1 cellular context compared by ENCODE assay signal in the genomic region with DNA sequence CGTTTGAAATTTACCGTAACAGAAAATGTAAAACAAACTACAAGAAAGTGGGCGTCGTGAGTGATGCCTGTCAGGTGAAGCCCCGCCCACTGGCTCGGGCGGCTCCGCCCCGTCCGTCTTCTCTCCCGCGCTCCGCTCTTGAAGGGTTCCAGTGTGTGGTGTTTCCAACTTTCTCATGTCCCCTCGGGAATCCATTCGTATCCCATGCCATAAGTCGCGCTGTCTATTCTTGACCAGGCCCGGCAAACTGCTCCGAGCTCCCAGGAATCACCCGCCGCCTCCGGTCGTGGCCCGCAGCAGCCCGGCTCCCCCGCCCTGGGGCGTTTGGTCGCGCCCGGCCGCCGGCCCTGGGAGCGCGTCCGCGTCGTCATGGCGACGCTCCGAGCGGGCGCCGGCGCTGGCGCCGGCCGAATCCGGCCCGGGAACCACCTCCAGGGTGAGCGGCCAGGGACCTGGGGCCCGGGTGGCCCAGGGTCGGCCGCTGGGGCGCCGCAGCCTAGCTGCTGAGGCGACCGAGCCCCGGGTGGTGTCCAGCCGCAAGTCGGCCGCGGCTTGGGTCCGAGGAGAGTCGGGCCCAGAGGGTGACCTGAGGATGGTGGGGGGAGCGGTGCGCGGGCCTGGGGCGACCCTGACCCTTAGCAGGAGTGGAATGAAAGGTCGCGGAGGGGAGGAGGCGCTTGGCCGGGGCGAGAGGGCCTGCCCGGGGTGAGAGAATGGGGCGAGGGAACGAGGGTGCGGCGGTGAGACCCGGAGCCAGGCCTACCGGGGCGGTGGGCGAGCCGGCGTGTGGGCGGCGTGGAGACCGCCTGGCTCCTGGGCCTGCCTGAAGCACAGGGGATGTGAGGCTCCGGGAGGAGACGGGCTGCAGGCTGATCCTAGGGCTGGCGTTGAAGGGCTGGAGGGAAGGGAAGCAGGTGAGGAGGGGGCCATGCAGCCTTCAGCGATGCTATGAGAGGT.
A peak's percentile ranks its signal among the peaks of the same experiment; 100 is the strongest.
TF ChIP-seq lines count a peak whose summit lies in the region.

A gene (plus strand): TSS at position 375 of the 957 bp plus-strand sequence. CDS start 1,683 bp downstream, outside the sequence.

TF ChIP-seq in HepG2, 621 proteins besides CTCF, POLR2A, EP300 and RAD21 (continued from another document and continues in another):
- TF ChIP-seq, protein P1, sequence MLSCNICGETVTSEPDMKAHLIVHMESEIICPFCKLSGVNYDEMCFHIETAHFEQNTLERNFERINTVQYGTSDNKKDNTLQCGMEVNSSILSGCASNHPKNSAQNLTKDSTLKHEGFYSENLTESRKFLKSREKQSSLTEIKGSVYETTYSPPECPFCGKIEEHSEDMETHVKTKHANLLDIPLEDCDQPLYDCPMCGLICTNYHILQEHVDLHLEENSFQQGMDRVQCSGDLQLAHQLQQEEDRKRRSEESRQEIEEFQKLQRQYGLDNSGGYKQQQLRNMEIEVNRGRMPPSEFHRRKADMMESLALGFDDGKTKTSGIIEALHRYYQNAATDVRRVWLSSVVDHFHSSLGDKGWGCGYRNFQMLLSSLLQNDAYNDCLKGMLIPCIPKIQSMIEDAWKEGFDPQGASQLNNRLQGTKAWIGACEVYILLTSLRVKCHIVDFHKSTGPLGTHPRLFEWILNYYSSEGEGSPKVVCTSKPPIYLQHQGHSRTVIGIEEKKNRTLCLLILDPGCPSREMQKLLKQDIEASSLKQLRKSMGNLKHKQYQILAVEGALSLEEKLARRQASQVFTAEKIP (CRISPR knock-in tag; IDR thresholded peaks at IDR 0.05; ENCODE audit: borderline replicate concordance): no peak
- TF ChIP-seq THYN1 (CRISPR knock-in tag; IDR thresholded peaks at IDR 0.05; ENCODE audit: borderline replicate concordance, low read depth) (no peak), KDM1A (CRISPR knock-in tag; IDR thresholded peaks at IDR 0.05) (no peak), MAF1 (CRISPR knock-in tag; IDR thresholded peaks at IDR 0.05; ENCODE audit: borderline replicate concordance) (no peak), SATB2 (CRISPR knock-in tag; IDR thresholded peaks at IDR 0.05) (no peak), FOSL1 (CRISPR knock-in tag; IDR thresholded peaks at IDR 0.05; ENCODE audit: borderline replicate concordance) (peak; percentile 31; the same call in 1 of the 2 replicates), CAMTA2 (CRISPR knock-in tag; IDR thresholded peaks at IDR 0.05; ENCODE audit: borderline replicate concordance) (no peak), MIXL1 (CRISPR knock-in tag; IDR thresholded peaks at IDR 0.05) (no peak), ZNF234 (CRISPR knock-in tag; conservative IDR thresholded peaks at IDR 0.05) (no peak), FOXK1 (CRISPR knock-in tag; IDR thresholded peaks at IDR 0.05; ENCODE audit: borderline replicate concordance, low read depth) (no peak; the same call in 1 of the 2 replicates), ZNF329 (CRISPR knock-in tag; IDR thresholded peaks at IDR 0.05; ENCODE audit: low read depth) (peak; percentile 67; the same call in 1 of the 2 replicates), ZBTB8A (CRISPR knock-in tag; IDR thresholded peaks at IDR 0.05; ENCODE audit: borderline replicate concordance, low read depth) (no peak), XRCC5 (optimal IDR thresholded peaks at IDR 0.05; ENCODE audit: low read length) (peak; percentile 65), PTBP1 (IDR thresholded peaks at IDR 0.05; ENCODE audit: low read depth, low read length, poor library complexity, severe bottlenecking) (no peak), SNAI1 (CRISPR knock-in tag; IDR thresholded peaks at IDR 0.05; ENCODE audit: borderline replicate concordance) (no peak), REL (CRISPR knock-in tag; conservative IDR thresholded peaks at IDR 0.05) (no peak), ZNF496 (CRISPR knock-in tag; IDR thresholded peaks at IDR 0.05; ENCODE audit: insufficient replicate concordance) (no peak), DR1 (CRISPR knock-in tag; IDR thresholded peaks at IDR 0.05) (no peak; the same call in 1 of the 2 replicates), ZNF83 (CRISPR knock-in tag; IDR thresholded peaks at IDR 0.05; ENCODE audit: borderline replicate concordance) (no peak), RELA (CRISPR knock-in tag; IDR thresholded peaks at IDR 0.05) (no peak), MZF1 (CRISPR knock-in tag; IDR thresholded peaks at IDR 0.05; ENCODE audit: borderline replicate concordance) (no peak), MBD4 (IDR thresholded peaks at IDR 0.05; ENCODE audit: borderline replicate concordance, low read length) (no peak), JUNB (CRISPR knock-in tag; IDR thresholded peaks at IDR 0.05; ENCODE audit: borderline replicate concordance) (no peak), ZNF780A (CRISPR knock-in tag; IDR thresholded peaks at IDR 0.05) (no peak)
- TF ChIP-seq, protein P2, sequence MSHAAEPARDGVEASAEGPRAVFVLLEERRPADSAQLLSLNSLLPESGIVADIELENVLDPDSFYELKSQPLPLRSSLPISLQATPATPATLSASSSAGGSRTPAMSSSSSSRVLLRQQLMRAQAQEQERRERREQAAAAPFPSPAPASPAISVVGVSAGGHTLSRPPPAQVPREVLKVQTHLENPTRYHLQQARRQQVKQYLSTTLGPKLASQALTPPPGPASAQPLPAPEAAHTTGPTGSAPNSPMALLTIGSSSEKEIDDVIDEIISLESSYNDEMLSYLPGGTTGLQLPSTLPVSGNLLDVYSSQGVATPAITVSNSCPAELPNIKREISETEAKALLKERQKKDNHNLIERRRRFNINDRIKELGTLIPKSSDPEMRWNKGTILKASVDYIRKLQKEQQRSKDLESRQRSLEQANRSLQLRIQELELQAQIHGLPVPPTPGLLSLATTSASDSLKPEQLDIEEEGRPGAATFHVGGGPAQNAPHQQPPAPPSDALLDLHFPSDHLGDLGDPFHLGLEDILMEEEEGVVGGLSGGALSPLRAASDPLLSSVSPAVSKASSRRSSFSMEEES (CRISPR knock-in tag; IDR thresholded peaks at IDR 0.05): 0 out of 2 replicates have a peak, but pooled peaks have one; percentile 17
- TF ChIP-seq, protein P3, sequence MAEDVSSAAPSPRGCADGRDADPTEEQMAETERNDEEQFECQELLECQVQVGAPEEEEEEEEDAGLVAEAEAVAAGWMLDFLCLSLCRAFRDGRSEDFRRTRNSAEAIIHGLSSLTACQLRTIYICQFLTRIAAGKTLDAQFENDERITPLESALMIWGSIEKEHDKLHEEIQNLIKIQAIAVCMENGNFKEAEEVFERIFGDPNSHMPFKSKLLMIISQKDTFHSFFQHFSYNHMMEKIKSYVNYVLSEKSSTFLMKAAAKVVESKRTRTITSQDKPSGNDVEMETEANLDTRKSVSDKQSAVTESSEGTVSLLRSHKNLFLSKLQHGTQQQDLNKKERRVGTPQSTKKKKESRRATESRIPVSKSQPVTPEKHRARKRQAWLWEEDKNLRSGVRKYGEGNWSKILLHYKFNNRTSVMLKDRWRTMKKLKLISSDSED (CRISPR knock-in tag; IDR thresholded peaks at IDR 0.05): no peak
- TF ChIP-seq, protein P4, sequence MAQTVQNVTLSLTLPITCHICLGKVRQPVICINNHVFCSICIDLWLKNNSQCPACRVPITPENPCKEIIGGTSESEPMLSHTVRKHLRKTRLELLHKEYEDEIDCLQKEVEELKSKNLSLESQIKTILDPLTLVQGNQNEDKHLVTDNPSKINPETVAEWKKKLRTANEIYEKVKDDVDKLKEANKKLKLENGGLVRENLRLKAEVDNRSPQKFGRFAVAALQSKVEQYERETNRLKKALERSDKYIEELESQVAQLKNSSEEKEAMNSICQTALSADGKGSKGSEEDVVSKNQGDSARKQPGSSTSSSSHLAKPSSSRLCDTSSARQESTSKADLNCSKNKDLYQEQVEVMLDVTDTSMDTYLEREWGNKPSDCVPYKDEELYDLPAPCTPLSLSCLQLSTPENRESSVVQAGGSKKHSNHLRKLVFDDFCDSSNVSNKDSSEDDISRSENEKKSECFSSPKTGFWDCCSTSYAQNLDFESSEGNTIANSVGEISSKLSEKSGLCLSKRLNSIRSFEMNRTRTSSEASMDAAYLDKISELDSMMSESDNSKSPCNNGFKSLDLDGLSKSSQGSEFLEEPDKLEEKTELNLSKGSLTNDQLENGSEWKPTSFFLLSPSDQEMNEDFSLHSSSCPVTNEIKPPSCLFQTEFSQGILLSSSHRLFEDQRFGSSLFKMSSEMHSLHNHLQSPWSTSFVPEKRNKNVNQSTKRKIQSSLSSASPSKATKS (CRISPR knock-in tag; IDR thresholded peaks at IDR 0.05): no peak
- TF ChIP-seq, protein P5, sequence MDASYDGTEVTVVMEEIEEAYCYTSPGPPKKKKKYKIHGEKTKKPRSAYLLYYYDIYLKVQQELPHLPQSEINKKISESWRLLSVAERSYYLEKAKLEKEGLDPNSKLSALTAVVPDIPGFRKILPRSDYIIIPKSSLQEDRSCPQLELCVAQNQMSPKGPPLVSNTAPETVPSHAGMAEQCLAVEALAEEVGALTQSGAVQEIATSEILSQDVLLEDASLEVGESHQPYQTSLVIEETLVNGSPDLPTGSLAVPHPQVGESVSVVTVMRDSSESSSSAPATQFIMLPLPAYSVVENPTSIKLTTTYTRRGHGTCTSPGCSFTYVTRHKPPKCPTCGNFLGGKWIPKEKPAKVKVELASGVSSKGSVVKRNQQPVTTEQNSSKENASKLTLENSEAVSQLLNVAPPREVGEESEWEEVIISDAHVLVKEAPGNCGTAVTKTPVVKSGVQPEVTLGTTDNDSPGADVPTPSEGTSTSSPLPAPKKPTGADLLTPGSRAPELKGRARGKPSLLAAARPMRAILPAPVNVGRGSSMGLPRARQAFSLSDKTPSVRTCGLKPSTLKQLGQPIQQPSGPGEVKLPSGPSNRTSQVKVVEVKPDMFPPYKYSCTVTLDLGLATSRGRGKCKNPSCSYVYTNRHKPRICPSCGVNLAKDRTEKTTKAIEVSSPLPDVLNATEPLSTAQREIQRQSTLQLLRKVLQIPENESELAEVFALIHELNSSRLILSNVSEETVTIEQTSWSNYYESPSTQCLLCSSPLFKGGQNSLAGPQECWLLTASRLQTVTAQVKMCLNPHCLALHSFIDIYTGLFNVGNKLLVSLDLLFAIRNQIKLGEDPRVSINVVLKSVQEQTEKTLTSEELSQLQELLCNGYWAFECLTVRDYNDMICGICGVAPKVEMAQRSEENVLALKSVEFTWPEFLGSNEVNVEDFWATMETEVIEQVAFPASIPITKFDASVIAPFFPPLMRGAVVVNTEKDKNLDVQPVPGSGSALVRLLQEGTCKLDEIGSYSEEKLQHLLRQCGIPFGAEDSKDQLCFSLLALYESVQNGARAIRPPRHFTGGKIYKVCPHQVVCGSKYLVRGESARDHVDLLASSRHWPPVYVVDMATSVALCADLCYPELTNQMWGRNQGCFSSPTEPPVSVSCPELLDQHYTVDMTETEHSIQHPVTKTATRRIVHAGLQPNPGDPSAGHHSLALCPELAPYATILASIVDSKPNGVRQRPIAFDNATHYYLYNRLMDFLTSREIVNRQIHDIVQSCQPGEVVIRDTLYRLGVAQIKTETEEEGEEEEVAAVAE (CRISPR knock-in tag; IDR thresholded peaks at IDR 0.05; ENCODE audit: borderline replicate concordance): no peak
- TF ChIP-seq, protein P6, sequence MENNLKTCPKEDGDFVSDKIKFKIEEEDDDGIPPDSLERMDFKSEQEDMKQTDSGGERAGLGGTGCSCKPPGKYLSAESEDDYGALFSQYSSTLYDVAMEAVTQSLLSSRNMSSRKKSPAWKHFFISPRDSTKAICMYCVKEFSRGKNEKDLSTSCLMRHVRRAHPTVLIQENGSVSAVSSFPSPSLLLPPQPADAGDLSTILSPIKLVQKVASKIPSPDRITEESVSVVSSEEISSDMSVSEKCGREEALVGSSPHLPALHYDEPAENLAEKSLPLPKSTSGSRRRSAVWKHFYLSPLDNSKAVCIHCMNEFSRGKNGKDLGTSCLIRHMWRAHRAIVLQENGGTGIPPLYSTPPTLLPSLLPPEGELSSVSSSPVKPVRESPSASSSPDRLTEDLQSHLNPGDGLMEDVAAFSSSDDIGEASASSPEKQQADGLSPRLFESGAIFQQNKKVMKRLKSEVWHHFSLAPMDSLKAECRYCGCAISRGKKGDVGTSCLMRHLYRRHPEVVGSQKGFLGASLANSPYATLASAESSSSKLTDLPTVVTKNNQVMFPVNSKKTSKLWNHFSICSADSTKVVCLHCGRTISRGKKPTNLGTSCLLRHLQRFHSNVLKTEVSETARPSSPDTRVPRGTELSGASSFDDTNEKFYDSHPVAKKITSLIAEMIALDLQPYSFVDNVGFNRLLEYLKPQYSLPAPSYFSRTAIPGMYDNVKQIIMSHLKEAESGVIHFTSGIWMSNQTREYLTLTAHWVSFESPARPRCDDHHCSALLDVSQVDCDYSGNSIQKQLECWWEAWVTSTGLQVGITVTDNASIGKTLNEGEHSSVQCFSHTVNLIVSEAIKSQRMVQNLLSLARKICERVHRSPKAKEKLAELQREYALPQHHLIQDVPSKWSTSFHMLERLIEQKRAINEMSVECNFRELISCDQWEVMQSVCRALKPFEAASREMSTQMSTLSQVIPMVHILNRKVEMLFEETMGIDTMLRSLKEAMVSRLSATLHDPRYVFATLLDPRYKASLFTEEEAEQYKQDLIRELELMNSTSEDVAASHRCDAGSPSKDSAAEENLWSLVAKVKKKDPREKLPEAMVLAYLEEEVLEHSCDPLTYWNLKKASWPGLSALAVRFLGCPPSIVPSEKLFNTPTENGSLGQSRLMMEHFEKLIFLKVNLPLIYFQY (CRISPR knock-in tag; IDR thresholded peaks at IDR 0.05; ENCODE audit: borderline replicate concordance): peak; percentile 64; the same call in 1 of the 2 replicates
- TF ChIP-seq, protein P7, sequence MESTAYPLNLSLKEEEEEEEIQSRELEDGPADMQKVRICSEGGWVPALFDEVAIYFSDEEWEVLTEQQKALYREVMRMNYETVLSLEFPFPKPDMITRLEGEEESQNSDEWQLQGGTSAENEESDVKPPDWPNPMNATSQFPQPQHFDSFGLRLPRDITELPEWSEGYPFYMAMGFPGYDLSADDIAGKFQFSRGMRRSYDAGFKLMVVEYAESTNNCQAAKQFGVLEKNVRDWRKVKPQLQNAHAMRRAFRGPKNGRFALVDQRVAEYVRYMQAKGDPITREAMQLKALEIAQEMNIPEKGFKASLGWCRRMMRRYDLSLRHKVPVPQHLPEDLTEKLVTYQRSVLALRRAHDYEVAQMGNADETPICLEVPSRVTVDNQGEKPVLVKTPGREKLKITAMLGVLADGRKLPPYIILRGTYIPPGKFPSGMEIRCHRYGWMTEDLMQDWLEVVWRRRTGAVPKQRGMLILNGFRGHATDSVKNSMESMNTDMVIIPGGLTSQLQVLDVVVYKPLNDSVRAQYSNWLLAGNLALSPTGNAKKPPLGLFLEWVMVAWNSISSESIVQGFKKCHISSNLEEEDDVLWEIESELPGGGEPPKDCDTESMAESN (CRISPR knock-in tag; conservative IDR thresholded peaks at IDR 0.05): no peak
- TF ChIP-seq, protein P8, sequence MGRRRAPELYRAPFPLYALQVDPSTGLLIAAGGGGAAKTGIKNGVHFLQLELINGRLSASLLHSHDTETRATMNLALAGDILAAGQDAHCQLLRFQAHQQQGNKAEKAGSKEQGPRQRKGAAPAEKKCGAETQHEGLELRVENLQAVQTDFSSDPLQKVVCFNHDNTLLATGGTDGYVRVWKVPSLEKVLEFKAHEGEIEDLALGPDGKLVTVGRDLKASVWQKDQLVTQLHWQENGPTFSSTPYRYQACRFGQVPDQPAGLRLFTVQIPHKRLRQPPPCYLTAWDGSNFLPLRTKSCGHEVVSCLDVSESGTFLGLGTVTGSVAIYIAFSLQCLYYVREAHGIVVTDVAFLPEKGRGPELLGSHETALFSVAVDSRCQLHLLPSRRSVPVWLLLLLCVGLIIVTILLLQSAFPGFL (CRISPR knock-in tag; IDR thresholded peaks at IDR 0.05): no peak
- TF ChIP-seq, protein P9, sequence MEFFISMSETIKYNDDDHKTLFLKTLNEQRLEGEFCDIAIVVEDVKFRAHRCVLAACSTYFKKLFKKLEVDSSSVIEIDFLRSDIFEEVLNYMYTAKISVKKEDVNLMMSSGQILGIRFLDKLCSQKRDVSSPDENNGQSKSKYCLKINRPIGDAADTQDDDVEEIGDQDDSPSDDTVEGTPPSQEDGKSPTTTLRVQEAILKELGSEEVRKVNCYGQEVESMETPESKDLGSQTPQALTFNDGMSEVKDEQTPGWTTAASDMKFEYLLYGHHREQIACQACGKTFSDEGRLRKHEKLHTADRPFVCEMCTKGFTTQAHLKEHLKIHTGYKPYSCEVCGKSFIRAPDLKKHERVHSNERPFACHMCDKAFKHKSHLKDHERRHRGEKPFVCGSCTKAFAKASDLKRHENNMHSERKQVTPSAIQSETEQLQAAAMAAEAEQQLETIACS (CRISPR knock-in tag; IDR thresholded peaks at IDR 0.05): 0 out of 2 replicates have a peak, but pooled peaks have one; percentile 22
